Comparison of ENCODE assay signal across 15 cellular contexts in genomic region chr4:127832585-127832984, GRCh38. TPM values are rescaled to one million over a fixed set of nuclear protein-coding genes. Genes with fewer than 3 reads are reported as not detected.
A peak's percentile ranks its signal among the peaks of the same experiment; 100 is the strongest.
DNase-seq lines count a peak whose midpoint lies in the region; ATAC-seq lines count a peak whose summit lies in the region.
"Had no signal": no experiment of that assay in that cellular context is flagged by ENCODE, and none has a peak within 500 bp of the region (broad histone marks: within the 10 kb centered on the region; RNA-seq: fewer than 3 reads in every experiment).

No MANE protein-coding gene starts in this region.

- peaks cover 6 to 14% (median 10%) of the 10 kb centered on the region in 3 donors for H3K4me1 Mint-ChIP-seq in naive B cell
- H3K4me1 Mint-ChIP-seq: mesothelial cell of epicardium had no signal

- no peak overlapping the region for H3K27ac Mint-ChIP-seq in naive B cell
- H3K27ac Mint-ChIP-seq: mesothelial cell of epicardium; stimulated activated naive CD8-positive, alpha-beta T cell treated with anti-CD3 and anti-CD28 coated beads, Interleukin-15, Interleukin-2, amounts not matched to agents 100 ng/mL and 50 ng/mL, for 24 hours had no signal

- ATAC-seq in GM19035 (IDR thresholded peaks at IDR 0.05; ENCODE audit: unreplicated experiment): peak; percentile 66
- ATAC-seq in HG02763 (IDR thresholded peaks at IDR 0.05; ENCODE audit: unreplicated experiment): peak; percentile 51
- ATAC-seq in HG03558 (IDR thresholded peaks at IDR 0.05; ENCODE audit: extremely low read depth, unreplicated experiment): peak; percentile 72
- ATAC-seq in naive B cell (ENCODE audit: low read depth in 2 of 2): peak; percentile 80 to 88
- no peak for ATAC-seq in sciatic nerve
- ATAC-seq: activated T-cell treated with anti-CD3 and anti-CD28 coated beads, Interleukin-2, amount 50 U/mL, for 4 hours; gastroesophageal sphincter had no signal

- intact Hi-C loops in sciatic nerve (cut with DNase I): no loop called here

- H3K9me3 Mint-ChIP-seq in naive B cell: no peaks in the 10 kb centered on the region
- H3K9me3 Mint-ChIP-seq: activated T-cell treated with anti-CD3 and anti-CD28 coated beads, Interleukin-2, amount 50 U/mL, for 4 hours; mesothelial cell of epicardium; stimulated activated naive CD8-positive, alpha-beta T cell treated with anti-CD3 and anti-CD28 coated beads, Interleukin-15, Interleukin-2, amounts not matched to agents 100 ng/mL and 50 ng/mL, for 24 hours had no signal

- DNase-seq in naive B cell (peak; percentile 11), RKO (ENCODE audit: low spot score) (no peak), sciatic nerve (ENCODE audit: low spot score) (no peak), NCI-H774 (lab: John Stamatoyannopoulos, UW) (no peak)
- no peak for DNase-seq in activated T-cell treated with anti-CD3 and anti-CD28 coated beads, Interleukin-2, amount 50 U/mL, for 1 hour
- DNase-seq: activated T-cell treated with anti-CD3 and anti-CD28 coated beads, Interleukin-2, amount 50 U/mL, for 4 hours; DMS53; NCI-H2029 treated with DMSO at 0.1 percent for 48 hours; T-helper 1 cell had no signal

- H3K27me3 Mint-ChIP-seq in naive B cell: no peaks in the 10 kb centered on the region
- H3K27me3 Mint-ChIP-seq: stimulated activated naive CD8-positive, alpha-beta T cell treated with anti-CD3 and anti-CD28 coated beads, Interleukin-15, Interleukin-2, amounts not matched to agents 100 ng/mL and 50 ng/mL, for 24 hours had no signal

- H3K4me3 Mint-ChIP-seq in naive B cell: no peak overlapping the region
- H3K4me3 Mint-ChIP-seq: activated T-cell treated with anti-CD3 and anti-CD28 coated beads, Interleukin-2, amount 50 U/mL, for 4 hours; mesothelial cell of epicardium; stimulated activated naive CD8-positive, alpha-beta T cell treated with anti-CD3 and anti-CD28 coated beads, Interleukin-15, Interleukin-2, amounts not matched to agents 100 ng/mL and 50 ng/mL, for 24 hours had no signal

- H3K36me3 Mint-ChIP-seq in naive B cell: no peaks in the 10 kb centered on the region
- H3K36me3 Mint-ChIP-seq: mesothelial cell of epicardium had no signal

RNA-seq across cellular contexts. Expression of gene PLK4, which starts 48.1 kb away (rescaled TPM):
- polyA plus RNA-seq in naive B cell (ENCODE audit: low read depth in 6 of 6): 1 to 10 TPM in 2 of 6 donors, under 1 TPM in 3, not detected in 1; 0.61 to 2.3 (median 0.85) TPM
- total RNA-seq in sciatic nerve: 1.7 TPM

RNA-seq across cellular contexts. Expression of gene HSPA4L, which starts 50.5 kb away (rescaled TPM):
- polyA plus RNA-seq in naive B cell (ENCODE audit: low read depth in 6 of 6): under 1 TPM in 2 of 6 donors, not detected in 4; 0.05 TPM
- total RNA-seq in sciatic nerve: 12.6 TPM
